In the genomic region with DNA sequence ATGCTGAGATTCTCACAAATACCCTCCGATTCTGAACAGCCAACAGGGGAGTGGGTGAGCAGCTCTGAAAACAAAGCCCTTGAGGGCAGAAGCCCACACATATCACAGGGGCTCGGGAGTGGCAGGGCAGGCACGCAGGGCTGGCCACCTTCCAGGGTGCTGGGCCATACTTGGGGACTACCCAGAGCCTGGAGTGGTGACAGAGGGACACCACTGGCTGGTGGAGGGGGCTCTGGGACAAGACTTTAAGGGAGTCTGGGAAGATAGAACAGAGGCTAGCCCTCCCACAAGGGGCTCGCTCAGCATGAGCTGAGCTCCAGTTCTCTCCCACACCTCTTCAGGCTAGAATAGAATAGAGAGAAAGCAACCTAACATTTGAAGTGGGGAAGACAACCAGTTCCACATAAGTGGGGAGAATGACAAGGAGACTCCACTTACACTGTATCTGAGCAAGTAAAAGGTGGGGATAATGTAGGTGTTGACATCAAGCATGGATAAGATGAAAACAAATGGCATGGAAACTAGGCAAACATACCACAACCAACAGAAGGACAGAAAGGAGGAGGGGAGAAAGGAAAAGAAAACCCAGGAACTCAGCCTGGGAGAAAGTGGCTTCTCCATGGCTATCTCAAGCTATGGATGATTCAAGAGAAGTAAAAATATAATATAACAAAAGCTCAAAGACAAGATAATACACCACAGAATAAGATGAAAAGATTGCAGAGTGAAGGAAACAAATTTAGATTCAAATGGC, we compare ENCODE assay signal across 30 cellular contexts. TPM values are rescaled to one million over a fixed set of nuclear protein-coding genes. Genes with fewer than 3 reads are reported as not detected.
DNase-seq lines count a peak whose midpoint lies in the region; ATAC-seq and TF ChIP-seq lines count a peak whose summit lies in the region.
"Had no signal": no experiment of that assay in that cellular context is flagged by ENCODE, and none has a peak within 500 bp of the region (broad histone marks: within the 10 kb centered on the region; RNA-seq: fewer than 3 reads in every experiment).

No MANE protein-coding gene starts in this region.

- TF ChIP-seq CTCF in HFFc6 (IDR thresholded peaks at IDR 0.05) (no peak), neural crest cell (conservative IDR thresholded peaks at IDR 0.05) (no peak)

- H3K36me3 Mint-ChIP-seq in activated CD8-positive, alpha-beta memory T cell treated with anti-CD3 and anti-CD28 coated beads, Interleukin-2, amount 10 ng/mL, durations not matched to agents 7 days and 5 days = peaks cover 61% of the 10 kb centered on the region
- H3K36me3 Mint-ChIP-seq in HFFc6 (ENCODE audit: low read depth) (peaks cover 43% of the 10 kb centered on the region), neural crest cell (ENCODE audit: low read depth) (peaks cover 7% of the 10 kb centered on the region)
- peaks cover 87% of the 10 kb centered on the region for H3K36me3 Mint-ChIP-seq in dendritic cell treated with granulocyte-macrophage colony-stimulating factor and Interleukin-4, amounts not matched to agents 40 ng/mL and 50 ng/mL, for 4 days (ENCODE audit: low read depth)
- H3K36me3 Mint-ChIP-seq in naive thymus-derived CD8-positive, alpha-beta T cell = peaks cover 0 to 83% (median 29%) of the 10 kb centered on the region in 3 donors

- CTCF ChIA-PET in activated CD8-positive, alpha-beta memory T cell treated with anti-CD3 and anti-CD28 coated beads, Interleukin-2, amount 10 ng/mL, durations not matched to agents 7 days and 5 days (lab: Charles Lee) = interaction anchor here (0.7 to 5.3 kb wide), 2 partner anchors 17 to 150 kb away, joined by 3 to 36 read pairs; no protein-coding TSS in a partner anchor

- no peaks in the 10 kb centered on the region for H3K27me3 Mint-ChIP-seq in activated CD8-positive, alpha-beta memory T cell treated with anti-CD3 and anti-CD28 coated beads, Interleukin-2, amount 10 ng/mL, durations not matched to agents 7 days and 5 days
- H3K27me3 Mint-ChIP-seq in HFFc6 (ENCODE audit: insufficient read depth) (peaks cover 2% of the 10 kb centered on the region; the same call in 1 of the 2 replicates), neural crest cell (ENCODE audit: low read depth) (no peaks in the 10 kb centered on the region)
- no peaks in the 10 kb centered on the region for H3K27me3 Mint-ChIP-seq in dendritic cell treated with granulocyte-macrophage colony-stimulating factor and Interleukin-4, amounts not matched to agents 40 ng/mL and 50 ng/mL, for 4 days
- H3K27me3 Mint-ChIP-seq in naive thymus-derived CD8-positive, alpha-beta T cell = no peaks in the 10 kb centered on the region
- H3K27me3 Mint-ChIP-seq: activated CD4-positive, alpha-beta memory T cell treated with anti-CD3 and anti-CD28 coated beads for 36 hours; CD4-positive, alpha-beta T cell; effector memory CD8-positive, alpha-beta T cell; stimulated activated naive B cell treated with anti-CD40 and anti-IgM and Interleukin-4, amounts not matched to agents 10 μg/mL and 1 μg/mL and 100 μg/mL, for 72 hours had no signal

- H3K4me3 Mint-ChIP-seq in activated CD8-positive, alpha-beta memory T cell treated with anti-CD3 and anti-CD28 coated beads, Interleukin-2, amount 10 ng/mL, durations not matched to agents 7 days and 5 days = no peak overlapping the region
- H3K4me3 Mint-ChIP-seq in HFFc6 (no peak overlapping the region), neural crest cell (peak overlapping the region; percentile 15)
- no peak overlapping the region for H3K4me3 Mint-ChIP-seq in dendritic cell treated with granulocyte-macrophage colony-stimulating factor and Interleukin-4, amounts not matched to agents 40 ng/mL and 50 ng/mL, for 4 days
- H3K4me3 Mint-ChIP-seq in naive thymus-derived CD8-positive, alpha-beta T cell = peak overlapping the region in 4 of 10 donors; percentile 5 to 21 (median 14)
- H3K4me3 Mint-ChIP-seq: activated CD4-positive, alpha-beta memory T cell treated with anti-CD3 and anti-CD28 coated beads for 36 hours; activated naive CD4-positive, alpha-beta T cell treated with anti-CD3 and anti-CD28 coated beads for 36 hours; CD4-positive, alpha-beta T cell; effector memory CD8-positive, alpha-beta T cell; stimulated activated naive B cell treated with anti-CD40 and anti-IgM and Interleukin-4, amounts not matched to agents 10 μg/mL and 1 μg/mL and 100 μg/mL, for 72 hours; T-helper 2 cell treated with Interferon-gamma antibody and Interleukin-4, amounts not matched to agents 5 μg/mL and 100 μg/mL, for 36 hours had no signal

- no peaks in the 10 kb centered on the region for H3K9me3 Mint-ChIP-seq in activated CD8-positive, alpha-beta memory T cell treated with anti-CD3 and anti-CD28 coated beads, Interleukin-2, amount 10 ng/mL, durations not matched to agents 7 days and 5 days (ENCODE audit: low read depth)
- H3K9me3 Mint-ChIP-seq in HFFc6 (no peaks in the 10 kb centered on the region), neural crest cell (no peaks in the 10 kb centered on the region)
- no peaks in the 10 kb centered on the region for H3K9me3 Mint-ChIP-seq in dendritic cell treated with granulocyte-macrophage colony-stimulating factor and Interleukin-4, amounts not matched to agents 40 ng/mL and 50 ng/mL, for 4 days
- H3K9me3 Mint-ChIP-seq in naive thymus-derived CD8-positive, alpha-beta T cell = no peaks in the 10 kb centered on the region
- H3K9me3 Mint-ChIP-seq: activated CD4-positive, alpha-beta memory T cell treated with anti-CD3 and anti-CD28 coated beads for 36 hours; activated naive CD4-positive, alpha-beta T cell treated with anti-CD3 and anti-CD28 coated beads for 36 hours; CD4-positive, alpha-beta T cell; effector memory CD8-positive, alpha-beta T cell; stimulated activated naive B cell treated with anti-CD40 and anti-IgM and Interleukin-4, amounts not matched to agents 10 μg/mL and 1 μg/mL and 100 μg/mL, for 72 hours; T-helper 2 cell treated with Interferon-gamma antibody and Interleukin-4, amounts not matched to agents 5 μg/mL and 100 μg/mL, for 36 hours had no signal

- peak overlapping the region; percentile 9 for H3K27ac Mint-ChIP-seq in activated CD8-positive, alpha-beta memory T cell treated with anti-CD3 and anti-CD28 coated beads, Interleukin-2, amount 10 ng/mL, durations not matched to agents 7 days and 5 days
- peak overlapping the region; percentile 4; the same call in 1 of the 2 replicates for H3K27ac Mint-ChIP-seq in HFFc6
- peak overlapping the region; percentile 40 for H3K27ac Mint-ChIP-seq in dendritic cell treated with granulocyte-macrophage colony-stimulating factor and Interleukin-4, amounts not matched to agents 40 ng/mL and 50 ng/mL, for 4 days
- H3K27ac Mint-ChIP-seq in neural crest cell (ENCODE audit: unreplicated experiment) = no peak overlapping the region
- peak overlapping the region in 1 of 10 donors; percentile 83 for H3K27ac Mint-ChIP-seq in naive thymus-derived CD8-positive, alpha-beta T cell
- H3K27ac Mint-ChIP-seq: activated CD4-positive, alpha-beta memory T cell treated with anti-CD3 and anti-CD28 coated beads for 36 hours; activated naive CD4-positive, alpha-beta T cell treated with anti-CD3 and anti-CD28 coated beads for 36 hours; CD4-positive, alpha-beta T cell; stimulated activated naive B cell treated with anti-CD40 and anti-IgM and Interleukin-4, amounts not matched to agents 10 μg/mL and 1 μg/mL and 100 μg/mL, for 72 hours; T-helper 2 cell treated with Interferon-gamma antibody and Interleukin-4, amounts not matched to agents 5 μg/mL and 100 μg/mL, for 36 hours had no signal

- DNase-seq in activated CD8-positive, alpha-beta memory T cell treated with anti-CD3 and anti-CD28 coated beads, Interleukin-2, amount 10 ng/mL, durations not matched to agents 7 days and 5 days = no peak
- no peak for DNase-seq in activated CD8-positive, alpha-beta memory T cell treated with anti-CD3 and anti-CD28 coated beads, Interleukin-2, amount 50 U/mL, for 4 hours
- DNase-seq in HFFc6 = no peak
- no peak for DNase-seq in neural crest cell (ENCODE audit: low read depth, low spot score)
- no peak for DNase-seq in naive thymus-derived CD8-positive, alpha-beta T cell
- no peak for DNase-seq in cerebellum (ENCODE audit: low spot score)
- DNase-seq: activated CD4-positive, alpha-beta memory T cell treated with anti-CD3 and anti-CD28 coated beads for 36 hours; activated naive CD4-positive, alpha-beta T cell treated with anti-CD3 and anti-CD28 coated beads for 36 hours; amniotic stem cell; CD4-positive, alpha-beta T cell; effector memory CD8-positive, alpha-beta T cell; EL; kidney; NCI-H1048; NCI-H526; NK-92 treated with Interleukin-12 subunit alpha and Interleukin-12 subunit beta, amount 100 ng/mL, for 24 hours; PC-3; posterior cingulate gyrus; SHP77; stimulated activated CD4-positive, alpha-beta T cell treated with anti-CD3 and anti-CD28 coated beads, Interleukin-12 subunit alpha, Interleukin-12 subunit beta, amount 100 ng/mL, for 4 hours; stimulated activated CD4-positive, alpha-beta T cell treated with anti-CD3 and anti-CD28 coated beads, Interleukin-4, amount 100 ng/mL, for 4 hours; stimulated activated naive B cell treated with anti-CD40 and anti-IgM and Interleukin-4, amounts not matched to agents 10 μg/mL and 1 μg/mL and 100 μg/mL, for 72 hours; uterus; WERI-Rb-1 had no signal

- intact Hi-C loops in dendritic cell treated with granulocyte-macrophage colony-stimulating factor and Interleukin-4, amounts not matched to agents 40 ng/mL and 50 ng/mL, for 4 days (cut with micrococcal nuclease) = no loop called here

- H3K4me1 Mint-ChIP-seq in activated CD8-positive, alpha-beta memory T cell treated with anti-CD3 and anti-CD28 coated beads, Interleukin-2, amount 10 ng/mL, durations not matched to agents 7 days and 5 days = peaks cover 78% of the 10 kb centered on the region
- peaks cover 63% of the 10 kb centered on the region for H3K4me1 Mint-ChIP-seq in HFFc6 (ENCODE audit: low read depth)
- peaks cover 48% of the 10 kb centered on the region for H3K4me1 Mint-ChIP-seq in dendritic cell treated with granulocyte-macrophage colony-stimulating factor and Interleukin-4, amounts not matched to agents 40 ng/mL and 50 ng/mL, for 4 days (ENCODE audit: low read depth)
- H3K4me1 Mint-ChIP-seq in neural crest cell = peaks cover 26% of the 10 kb centered on the region
- H3K4me1 Mint-ChIP-seq in naive thymus-derived CD8-positive, alpha-beta T cell = peaks cover 45 to 75% (median 59%) of the 10 kb centered on the region in 4 donors

- no peak for ATAC-seq in activated CD8-positive, alpha-beta memory T cell treated with anti-CD3 and anti-CD28 coated beads, Interleukin-2, amount 10 ng/mL, durations not matched to agents 7 days and 5 days
- ATAC-seq in naive thymus-derived CD8-positive, alpha-beta T cell = no peak
- no peak for ATAC-seq in HG03280 (IDR thresholded peaks at IDR 0.05; ENCODE audit: unreplicated experiment)
- ATAC-seq: effector memory CD8-positive, alpha-beta T cell; GM12878; PC-3; sciatic nerve; stimulated activated naive B cell treated with anti-CD40 and anti-IgM and Interleukin-4, amounts not matched to agents 10 μg/mL and 1 μg/mL and 100 μg/mL, for 72 hours had no signal

- POLR2A ChIA-PET in naive thymus-derived CD8-positive, alpha-beta T cell (lab: Charles Lee) = no interaction called here

RNA-seq across cellular contexts. Expression of a gene that starts 7.0 kb away (rescaled TPM):
- total RNA-seq in activated CD8-positive, alpha-beta memory T cell treated with anti-CD3 and anti-CD28 coated beads, Interleukin-2, amount 10 ng/mL, durations not matched to agents 7 days and 5 days = 10 to 100 TPM; 30.8 to 39.9 TPM
- total RNA-seq in HFFc6 (2021; fragmentation: NEBNext Ultra II Directional; extraction: Animal tissue kit (Norgen Biotek cat#: 25700)) = 10 to 100 TPM; 36.1 to 46.8 (median 39.6) TPM
- total RNA-seq in neural crest cell (82.8 and 84.9 TPM in 2 replicates), cerebellum (29.9 TPM)
- 10 to 100 TPM; 10.3 to 11.5 TPM for total RNA-seq in naive thymus-derived CD8-positive, alpha-beta T cell
- 10 to 100 TPM; 27.1 to 34.2 (median 27.6) TPM for polyA plus RNA-seq in naive thymus-derived CD8-positive, alpha-beta T cell

RNA-seq across cellular contexts. Expression of a gene that starts 18.1 kb away (rescaled TPM):
- total RNA-seq in activated CD8-positive, alpha-beta memory T cell treated with anti-CD3 and anti-CD28 coated beads, Interleukin-2, amount 10 ng/mL, durations not matched to agents 7 days and 5 days = 10 to 100 TPM; 46.4 to 47.7 TPM
- total RNA-seq in HFFc6 (2021; fragmentation: NEBNext Ultra II Directional; extraction: Animal tissue kit (Norgen Biotek cat#: 25700)) = 10 to 100 TPM; 71.3 to 89.2 (median 80.8) TPM
- 29.0 and 32.3 TPM in 2 replicates for total RNA-seq in neural crest cell
- 10 to 100 TPM; 41.9 to 44.9 TPM for total RNA-seq in naive thymus-derived CD8-positive, alpha-beta T cell
- polyA plus RNA-seq in naive thymus-derived CD8-positive, alpha-beta T cell = 10 to 100 TPM; 37.4 to 44.4 (median 40.1) TPM
- 19.5 TPM for total RNA-seq in cerebellum

RNA-seq across cellular contexts. Expression of a gene that starts 28.4 kb away (rescaled TPM):
- under 1 TPM; 0.79 to 0.94 TPM for total RNA-seq in activated CD8-positive, alpha-beta memory T cell treated with anti-CD3 and anti-CD28 coated beads, Interleukin-2, amount 10 ng/mL, durations not matched to agents 7 days and 5 days
- under 1 TPM in 4 of 6 experiments, not detected in 2; 0.12 to 0.37 (median 0.26) TPM for total RNA-seq in HFFc6 (2021; fragmentation: NEBNext Ultra II Directional; extraction: Animal tissue kit (Norgen Biotek cat#: 25700))
- total RNA-seq in neural crest cell (0.54 and 1.0 TPM in 2 replicates), cerebellum (6.9 TPM)
- total RNA-seq in naive thymus-derived CD8-positive, alpha-beta T cell = under 1 TPM; 0.57 to 0.85 TPM
- under 1 TPM; 0.14 to 0.33 (median 0.26) TPM for polyA plus RNA-seq in naive thymus-derived CD8-positive, alpha-beta T cell
- total RNA-seq: LHCN-M2, PC-3 had no signal
